8 cellular contexts compared by ENCODE assay signal in the genomic region with DNA sequence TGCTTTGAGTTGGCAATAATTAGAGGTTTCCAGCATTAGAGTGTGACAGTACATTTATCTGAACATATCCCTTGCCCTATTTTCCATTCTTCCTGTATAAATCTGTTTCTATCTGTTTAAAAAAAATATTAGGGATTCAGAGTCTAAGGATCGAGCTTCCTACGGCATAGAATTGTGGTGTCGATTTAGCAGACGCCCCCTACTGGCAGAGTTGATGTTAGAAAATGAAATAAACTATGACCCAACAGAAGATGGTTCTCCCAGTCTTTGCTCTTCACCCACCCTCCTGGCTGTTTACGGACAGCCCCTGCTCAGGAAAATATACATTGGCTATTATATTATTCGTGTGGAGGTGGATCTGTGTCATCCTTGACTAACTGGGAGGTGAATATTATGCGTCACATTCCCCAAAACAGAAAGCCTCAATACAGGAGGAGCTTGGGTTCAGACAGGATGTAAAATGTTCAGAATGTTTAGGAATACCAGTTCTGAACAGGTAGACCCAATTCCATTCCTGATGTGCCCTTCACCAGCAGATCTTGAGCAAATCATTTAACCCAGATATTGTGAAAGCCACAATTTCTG. TPM values are rescaled to one million over a fixed set of nuclear protein-coding genes. Genes with fewer than 3 reads are reported as not detected.
DNase-seq lines count a peak whose midpoint lies in the region; ATAC-seq, FAIRE-seq and TF ChIP-seq lines count a peak whose summit lies in the region.

No MANE protein-coding gene starts in this region.

- DNase-seq in ELR (ENCODE audit: low read depth) = peak; percentile 60
- DNase-seq in RCC 7860 (ENCODE audit: low spot score) = peak; percentile 37
- no peak for DNase-seq in ascending aorta (ENCODE audit: low spot score in 2 of 2)
- DNase-seq in kidney epithelial cell (ENCODE audit: low read depth) = no peak
- DNase-seq in superior temporal gyrus (ENCODE audit: extremely low spot score) = peak; percentile 84

- no peaks in the 10 kb centered on the region for H3K27me3 ChIP-seq in ACC112 (ENCODE audit: insufficient read depth, low read length)
- no peaks in the 10 kb centered on the region for H3K27me3 ChIP-seq in ascending aorta
- H3K27me3 ChIP-seq in kidney epithelial cell (ENCODE audit: control insufficient read depth, insufficient read depth, low read length) = no peaks in the 10 kb centered on the region

- FAIRE-seq in RCC 7860 (lab: Jason Lieb, UNC) = no peak

- H3K4me3 ChIP-seq in ACC112 (ENCODE audit: low read depth, low read length) (no peak overlapping the region), ascending aorta (no peak overlapping the region), kidney epithelial cell (ENCODE audit: low read depth, low read length) (no peak overlapping the region)

- intact Hi-C loops in ascending aorta (cut with DNase I) = no loop called here

- H3K27ac ChIP-seq in ACC112 (ENCODE audit: low read depth, low read length) = no peak overlapping the region
- no peak overlapping the region for H3K27ac ChIP-seq in ascending aorta

- H3K9me3 ChIP-seq in ascending aorta = no peaks in the 10 kb centered on the region

- H3K4me1 ChIP-seq in ACC112 (ENCODE audit: control insufficient read depth, insufficient read depth, low read length, unreplicated experiment) (no peaks in the 10 kb centered on the region), ascending aorta (no peaks in the 10 kb centered on the region)

- ATAC-seq in HG02938 (IDR thresholded peaks at IDR 0.05; ENCODE audit: unreplicated experiment) (peak; percentile 57), HG03025 (IDR thresholded peaks at IDR 0.05; ENCODE audit: low FRiP score, unreplicated experiment) (no peak)

- TF ChIP-seq CTCF in ascending aorta (IDR thresholded peaks at IDR 0.05) (peak in 2 of 3 experiments; percentile 46 to 49), kidney epithelial cell (IDR thresholded peaks at IDR 0.05; ENCODE audit: insufficient read depth, low read length, poor library complexity, severe bottlenecking) (peak; percentile 74)

- peak overlapping the region; percentile 87 for H2AFZ ChIP-seq in ACC112 (ENCODE audit: low read length, unreplicated experiment)

- no peaks in the 10 kb centered on the region for H3K79me2 ChIP-seq in ACC112 (ENCODE audit: control insufficient read depth, insufficient read depth, low read length, unreplicated experiment)

- H3K36me3 ChIP-seq in ACC112 (ENCODE audit: insufficient read depth, low read length) (no peaks in the 10 kb centered on the region), ascending aorta (no peaks in the 10 kb centered on the region), kidney epithelial cell (ENCODE audit: control insufficient read depth, insufficient read depth, low read length) (no peaks in the 10 kb centered on the region)

RNA-seq across cellular contexts. Expression of a gene that starts 10.6 kb away (rescaled TPM):
- not detected for total RNA-seq in ascending aorta
- total RNA-seq in kidney epithelial cell = not detected in 2 replicates

Comparison
In these comparisons a context has a peak if more than half of its experiments do, and no peak if none do; other contexts are left out.
1. DNase-seq: peak in ELR (single experiment), RCC 7860 (single experiment) and superior temporal gyrus (single experiment); none in ascending aorta (0 of 2) and kidney epithelial cell (single experiment).